7 cellular contexts compared by ENCODE assay signal in genomic region chr10:101816913-101817541, GRCh38. TPM values are rescaled to one million over a fixed set of nuclear protein-coding genes. Genes with fewer than 3 reads are reported as not detected.
A peak's percentile ranks its signal among the peaks of the same experiment; 100 is the strongest.
DNase-seq lines count a peak whose midpoint lies in the region; ATAC-seq and TF ChIP-seq lines count a peak whose summit lies in the region.

No MANE protein-coding gene starts in this region.

- H3K36me3 ChIP-seq in spleen: peaks cover 4 to 18% (median 11%) of the 10 kb centered on the region in 6 donors

- no peak overlapping the region for H2BK12ac ChIP-seq in H9 (ENCODE audit: insufficient read length, low read depth, low read length)

- H2AK5ac ChIP-seq in H9 (ENCODE audit: insufficient read length, low read length): no peak overlapping the region

- no peak for DNase-seq in H9
- DNase-seq in glutamatergic neuron: no peak
- DNase-seq in spleen: no peak
- DNase-seq in HuH-7 (ENCODE audit: low spot score): no peak

- peak overlapping the region; percentile 28 to 100 (median 100); a peak in 5 of 7 replicates for H3K27ac Mint-ChIP-seq in H9
- peak overlapping the region; percentile 99 for H3K27ac Mint-ChIP-seq in glutamatergic neuron (ENCODE audit: unreplicated experiment)

- H3K4me3 Mint-ChIP-seq in H9 (peak overlapping the region; percentile 92 to 97), glutamatergic neuron (ENCODE audit: unreplicated experiment) (peak overlapping the region; percentile 95)

- H3K4me2 ChIP-seq in H9 (ENCODE audit: insufficient read depth, insufficient read length, low read length): peak overlapping the region; percentile 96

- no peaks in the 10 kb centered on the region for H3K9me3 ChIP-seq in H9 (ENCODE audit: control insufficient read depth, low read depth, low read length)
- H3K9me3 ChIP-seq in spleen: no peaks in the 10 kb centered on the region

- peak overlapping the region; percentile 93 for H3K9ac ChIP-seq in H9 (ENCODE audit: extremely low read depth, insufficient read length, low read length)

- no peak overlapping the region for H3K27ac ChIP-seq in H9 (ENCODE audit: insufficient read length, low read depth, low read length)
- peak overlapping the region; percentile 95 to 99 (median 97) for H3K27ac ChIP-seq in spleen

- no peak for TF ChIP-seq POLR2A in spleen (IDR thresholded peaks at IDR 0.05)

- H4K5ac ChIP-seq in H9 (ENCODE audit: insufficient read length, low read depth, low read length): no peak overlapping the region

- H2BK5ac ChIP-seq in H9 (ENCODE audit: insufficient read length, low read length): no peak overlapping the region

- H3K4ac ChIP-seq in H9 (ENCODE audit: low read depth, low read length): no peak overlapping the region

- no peak overlapping the region for H4K91ac ChIP-seq in H9 (ENCODE audit: insufficient read length, low read depth, low read length)

- H3K36me3 Mint-ChIP-seq in H9 (ENCODE audit: insufficient read depth in 1 of 3, low read depth in 3 of 3) (peaks cover 4 to 24% (median 12%) of the 10 kb centered on the region in 3 experiments; a peak in 6 of 7 replicates), glutamatergic neuron (ENCODE audit: unreplicated experiment) (no peaks in the 10 kb centered on the region)

- H3K9me3 Mint-ChIP-seq in H9: no peaks in the 10 kb centered on the region
- peaks cover 25% of the 10 kb centered on the region for H3K9me3 Mint-ChIP-seq in glutamatergic neuron (ENCODE audit: unreplicated experiment)

- intact Hi-C loops in spleen (cut with DNase I; ENCODE audit: low total_unique reads): no loop called here

- H2BK20ac ChIP-seq in H9 (ENCODE audit: low read depth, low read length, poor library complexity, severe bottlenecking): no peak overlapping the region

- H2AFZ ChIP-seq in H9 (ENCODE audit: low read length): no peak overlapping the region

- WGBS in H9 (ENCODE audit: extremely low coverage, insufficient read length, low lambda C conversion rate): no CpG with 5 or more reads among the region's 17 CpGs
- WGBS in spleen, 5 donors: 0 to 2% (median 1%) methylated on average over 17 of the region's 17 CpGs

- peaks cover 12% of the 10 kb centered on the region for H3K23me2 ChIP-seq in H9 (ENCODE audit: insufficient read length, low read depth, low read length, poor library complexity, severe bottlenecking)

- no peak overlapping the region for H2BK15ac ChIP-seq in H9 (ENCODE audit: low read depth, low read length)

- no peak overlapping the region for H3K18ac ChIP-seq in H9 (ENCODE audit: insufficient read length, low read depth, low read length)

- H3K79me2 ChIP-seq in H9 (ENCODE audit: insufficient read depth, low read length): peaks cover 40% of the 10 kb centered on the region

- no peak overlapping the region for H3K56ac ChIP-seq in H9 (ENCODE audit: insufficient read length, low read depth, low read length)

- ATAC-seq in GM18517 (IDR thresholded peaks at IDR 0.05; ENCODE audit: unreplicated experiment) (no peak), GM18502 (IDR thresholded peaks at IDR 0.05; ENCODE audit: poor library complexity, unreplicated experiment) (no peak)

- peak overlapping the region; percentile 79; the same call in 1 of the 2 replicates for H3K14ac ChIP-seq in H9 (ENCODE audit: insufficient read depth, low read length)

- H2BK120ac ChIP-seq in H9 (ENCODE audit: low read depth, low read length, poor library complexity, severe bottlenecking): no peak overlapping the region

- H3K23ac ChIP-seq in H9 (ENCODE audit: insufficient read length, low read depth, low read length): no peak overlapping the region

- H3T11ph ChIP-seq in H9 (ENCODE audit: low read length): no peak overlapping the region

- H3K4me1 Mint-ChIP-seq in H9 (peaks cover 30 to 35% of the 10 kb centered on the region in 2 experiments), glutamatergic neuron (ENCODE audit: low read depth, unreplicated experiment) (peaks cover 30% of the 10 kb centered on the region)

- no peaks in the 10 kb centered on the region for H3K79me1 ChIP-seq in H9 (ENCODE audit: insufficient read depth, low read depth, low read length, poor library complexity, severe bottlenecking)

- H3K4me1 ChIP-seq in H9 (ENCODE audit: insufficient read depth, low read length) (peaks cover 4% of the 10 kb centered on the region; the same call in 1 of the 2 replicates), spleen (peaks cover 23 to 68% (median 49%) of the 10 kb centered on the region in 6 donors)

- H3K27me3 ChIP-seq in H9 (ENCODE audit: insufficient read depth, low read length) (no peaks in the 10 kb centered on the region), spleen (replicated peaks in 1 of 7) (no peaks in the 10 kb centered on the region)

- no peak overlapping the region for H4K8ac ChIP-seq in H9 (replicated peaks; ENCODE audit: insufficient read length, low read depth, low read length)

- no peak for TF ChIP-seq CTCF in H9 (conservative IDR thresholded peaks at IDR 0.05)
- no peak for TF ChIP-seq CTCF in WI38 (IDR thresholded peaks at IDR 0.05; ENCODE audit: low read depth, low read length)
- no peak for TF ChIP-seq CTCF in glutamatergic neuron (IDR thresholded peaks at IDR 0.05; ENCODE audit: partially characterized antibody, unreplicated experiment)
- TF ChIP-seq CTCF in spleen (IDR thresholded peaks at IDR 0.05 in 8 of 11, conservative IDR thresholded peaks at IDR 0.05 in 3 of 11): no peak

- H3K27me3 Mint-ChIP-seq in H9 (ENCODE audit: low read depth) (no peaks in the 10 kb centered on the region), glutamatergic neuron (ENCODE audit: unreplicated experiment) (peaks cover 17% of the 10 kb centered on the region)

- H3K4me3 ChIP-seq in WI38 (ENCODE audit: low read depth, low read length): peak overlapping the region; percentile 99
- H3K4me3 ChIP-seq in spleen: peak overlapping the region; percentile 91 to 100 (median 99)

- no peaks in the 10 kb centered on the region for H4K20me1 ChIP-seq in H9 (ENCODE audit: control insufficient read depth, insufficient read depth, insufficient read length)

RNA-seq across cellular contexts. Expression of gene OGA, which starts 1.2 kb away (rescaled TPM):
- total RNA-seq in H9 (2021): 120 and 125 TPM in 2 replicates
- total RNA-seq in glutamatergic neuron (ENCODE audit: unreplicated experiment): 277 TPM
- 100 to 1,000 TPM; 143 to 234 (median 172) TPM for total RNA-seq in spleen
- 10 to 100 TPM; 65.7 to 87.0 (median 68.3) TPM for polyA plus RNA-seq in spleen

RNA-seq across cellular contexts. Expression of gene KCNIP2, which starts 26.6 kb away (rescaled TPM):
- 2.6 and 3.0 TPM in 2 replicates for total RNA-seq in H9 (2021)
- total RNA-seq in glutamatergic neuron (ENCODE audit: unreplicated experiment): 30.0 TPM
- 1 to 10 TPM; 4.2 to 8.6 (median 6.5) TPM for total RNA-seq in spleen
- polyA plus RNA-seq in spleen: 1 to 10 TPM in 2 of 3 donors, under 1 TPM in 1; 1.00 to 1.7 (median 1.3) TPM

RNA-seq across cellular contexts. Expression of gene NPM3, which starts 33.8 kb away (rescaled TPM):
- total RNA-seq in H9 (2021) (133 and 139 TPM in 2 replicates), glutamatergic neuron (ENCODE audit: unreplicated experiment) (18.1 TPM), spleen (10 to 100 TPM; 16.8 to 46.9 (median 24.6) TPM)
- polyA plus RNA-seq in spleen: 10 to 100 TPM; 33.5 to 54.6 (median 44.2) TPM

RNA-seq across cellular contexts. Expression of gene FGF8, which starts 41.1 kb away (rescaled TPM):
- total RNA-seq in H9 (2021) (14.3 and 20.2 TPM in 2 replicates), glutamatergic neuron (ENCODE audit: unreplicated experiment) (1.1 TPM), spleen (not detected)
- polyA plus RNA-seq in spleen: under 1 TPM in 2 of 3 donors, not detected in 1; 0.11 TPM
